In genomic region chr17:50943575-50943933, GRCh38 we compare ENCODE assay signal across 8 cellular contexts.
DNase-seq lines count a peak whose midpoint lies in the region; ATAC-seq and TF ChIP-seq lines count a peak whose summit lies in the region.

No MANE protein-coding gene starts in this region.

- H3K27me3 ChIP-seq in endodermal cell (ENCODE audit: control insufficient read depth, insufficient read depth, low read length, poor library complexity, severe bottlenecking) (peaks cover 6% of the 10 kb centered on the region), parathyroid adenoma (ENCODE audit: control insufficient read depth, insufficient read depth, low read length) (no peaks in the 10 kb centered on the region)

- H3K36me3 ChIP-seq in endodermal cell (ENCODE audit: control insufficient read depth, insufficient read depth, low read length) (no peaks in the 10 kb centered on the region), parathyroid adenoma (ENCODE audit: control insufficient read depth, insufficient read depth, low read length) (no peaks in the 10 kb centered on the region)

- H3K4me3 ChIP-seq in endodermal cell (ENCODE audit: low read length) (peak overlapping the region; percentile 65), parathyroid adenoma (ENCODE audit: low read depth, low read length) (peak overlapping the region; percentile 91)

- ATAC-seq in GM18519 (IDR thresholded peaks at IDR 0.05; ENCODE audit: low FRiP score, unreplicated experiment) (no peak), HG02870 (IDR thresholded peaks at IDR 0.05; ENCODE audit: unreplicated experiment) (no peak)

- no peaks in the 10 kb centered on the region for H3K36me3 Mint-ChIP-seq in endodermal cell (ENCODE audit: low read depth)

- peak overlapping the region; percentile 97 for H3K4me2 ChIP-seq in parathyroid adenoma (ENCODE audit: low read length)

- H3K79me2 ChIP-seq in parathyroid adenoma, result peaks cover 4% of the 10 kb centered on the region

- H3K4me1 ChIP-seq in endodermal cell (ENCODE audit: control insufficient read depth, insufficient read depth, low read length) (peaks cover 10% of the 10 kb centered on the region), parathyroid adenoma (peaks cover 53% of the 10 kb centered on the region)

- no peaks in the 10 kb centered on the region for H3K9me3 Mint-ChIP-seq in endodermal cell

- H3K9ac ChIP-seq in endodermal cell (ENCODE audit: extremely low read depth, low read length, poor library complexity, severe bottlenecking) (no peak overlapping the region), parathyroid adenoma (peak overlapping the region; percentile 97)

- H3K27ac ChIP-seq in endodermal cell (ENCODE audit: low read depth, low read length) (no peak overlapping the region), parathyroid adenoma (peak overlapping the region; percentile 98)

- H3K9me3 ChIP-seq in endodermal cell (ENCODE audit: control insufficient read depth, low read length), result no peaks in the 10 kb centered on the region
- H3K9me3 ChIP-seq in parathyroid adenoma (ENCODE audit: control insufficient read depth, low read length), result no peaks in the 10 kb centered on the region

- no peak overlapping the region for H3K27ac Mint-ChIP-seq in endodermal cell

- no peak overlapping the region for H2AFZ ChIP-seq in parathyroid adenoma

- H3K27me3 Mint-ChIP-seq in endodermal cell (ENCODE audit: insufficient read depth), result peaks cover 29% of the 10 kb centered on the region

- peak; percentile 58 for DNase-seq in D341Med (ENCODE audit: low spot score)
- peak; percentile 58 for DNase-seq in RPMI8226
- DNase-seq in endodermal cell, result peak; percentile 47
- DNase-seq in GM19238 (ENCODE audit: insufficient read length, low spot score), result no peak
- DNase-seq in SIG-M5 (lab: John Stamatoyannopoulos, UW), result no peak

- TF ChIP-seq CTCF in endodermal cell (conservative IDR thresholded peaks at IDR 0.05) (no peak), parathyroid adenoma (IDR thresholded peaks at IDR 0.05) (no peak)

- peak overlapping the region; percentile 34 for H3K4me3 Mint-ChIP-seq in endodermal cell

- peaks cover 21% of the 10 kb centered on the region for H3K4me1 Mint-ChIP-seq in endodermal cell

- WGBS in endodermal cell (ENCODE audit: insufficient coverage in 1 of 2, insufficient read length in 1 of 2), 2 experiments, result 60 to 94% methylated on average over 1 to 8 of the region's 8 CpGs

Comparison
In these comparisons a context has a peak if more than half of its experiments do, and no peak if none do; other contexts are left out.
1. DNase-seq: peak in D341Med (single experiment), RPMI8226 (single experiment) and endodermal cell (single experiment); none in GM19238 (single experiment) and SIG-M5 (single experiment).